In genomic region chr10:102132193-102132562, GRCh38 we compare ENCODE assay signal across 8 cellular contexts. TPM values are rescaled to one million over a fixed set of nuclear protein-coding genes. Genes with fewer than 3 reads are reported as not detected.
DNase-seq lines count a peak whose midpoint lies in the region; ATAC-seq and TF ChIP-seq lines count a peak whose summit lies in the region.

No MANE protein-coding gene starts in this region.

- no peaks in the 10 kb centered on the region for H3K9me3 Mint-ChIP-seq in nephron

- H3K9me3 ChIP-seq in BE2C (no peaks in the 10 kb centered on the region), Loucy (ENCODE audit: insufficient read depth, low read depth, low read length) (no peaks in the 10 kb centered on the region), ectodermal cell (ENCODE audit: control insufficient read depth, low read length) (no peaks in the 10 kb centered on the region)

- TF ChIP-seq CTCF in BE2C (IDR thresholded peaks at IDR 0.05; ENCODE audit: low read depth, low read length), result no peak
- TF ChIP-seq CTCF in Loucy (conservative IDR thresholded peaks at IDR 0.05; ENCODE audit: low read length), result no peak
- no peak for TF ChIP-seq CTCF in nephron (IDR thresholded peaks at IDR 0.05; ENCODE audit: unreplicated experiment in 3 of 3)

- H3K4me1 ChIP-seq in BE2C, result peaks cover 3% of the 10 kb centered on the region; the same call in 1 of the 2 replicates
- peaks cover 30% of the 10 kb centered on the region for H3K4me1 ChIP-seq in Loucy (ENCODE audit: insufficient read depth, low read length, poor library complexity, severe bottlenecking)
- peaks cover 17% of the 10 kb centered on the region for H3K4me1 ChIP-seq in ectodermal cell (ENCODE audit: control insufficient read depth, insufficient read depth, low read length)

- no peaks in the 10 kb centered on the region for H3K27me3 ChIP-seq in BE2C
- no peaks in the 10 kb centered on the region for H3K27me3 ChIP-seq in Loucy (ENCODE audit: insufficient read depth, low read length, poor library complexity, severe bottlenecking)
- no peaks in the 10 kb centered on the region for H3K27me3 ChIP-seq in ectodermal cell (ENCODE audit: control insufficient read depth, insufficient read depth, low read length, poor library complexity, severe bottlenecking)

- H3K27me3 Mint-ChIP-seq in nephron (ENCODE audit: low read depth), result peaks cover 3% of the 10 kb centered on the region

- H3K9me2 ChIP-seq in Loucy (replicated peaks; ENCODE audit: low read depth, low read length), result no peaks in the 10 kb centered on the region

- peaks cover 39% of the 10 kb centered on the region for H4K20me1 ChIP-seq in Loucy (ENCODE audit: insufficient read depth, low read length, poor library complexity, severe bottlenecking)

- ATAC-seq in HG02840 (IDR thresholded peaks at IDR 0.05; ENCODE audit: low FRiP score, unreplicated experiment) (no peak), GM18873 (IDR thresholded peaks at IDR 0.05; ENCODE audit: low FRiP score, unreplicated experiment) (no peak)

- peak overlapping the region; percentile 83 for H3K9ac ChIP-seq in Loucy (ENCODE audit: low read depth, low read length, poor library complexity, severe bottlenecking)

- H3K4me3 ChIP-seq in BE2C (ENCODE audit: low read depth, low read length) (peak overlapping the region; percentile 97), Loucy (ENCODE audit: low read length, poor library complexity, severe bottlenecking) (peak overlapping the region; percentile 94), ectodermal cell (ENCODE audit: insufficient read depth, low read depth, low read length) (peak overlapping the region; percentile 94)

- H3K4me1 Mint-ChIP-seq in nephron, result peaks cover 39% of the 10 kb centered on the region

- peaks cover 43% of the 10 kb centered on the region for H3K79me2 ChIP-seq in Loucy (ENCODE audit: insufficient read depth, low read length)

- DNase-seq in BE2C (no peak), AG08396 (ENCODE audit: low spot score) (no peak), MV-4-11 (lab: John Stamatoyannopoulos, UW) (no peak)

- peaks cover 3% of the 10 kb centered on the region for H3K36me3 Mint-ChIP-seq in nephron (ENCODE audit: low read depth)

- WGBS in ectodermal cell, 2 experiments, result 39 to 45% methylated on average over 8 of the region's 8 CpGs

- H3K4me3 Mint-ChIP-seq in nephron, result peak overlapping the region; percentile 93 to 98 (median 96)

- H2AFZ ChIP-seq in Loucy (ENCODE audit: low read length), result peak overlapping the region; percentile 91

- peaks cover 33% of the 10 kb centered on the region for H3K36me3 ChIP-seq in BE2C
- no peaks in the 10 kb centered on the region for H3K36me3 ChIP-seq in Loucy (ENCODE audit: insufficient read depth, low read length)
- H3K36me3 ChIP-seq in ectodermal cell (ENCODE audit: control insufficient read depth, insufficient read depth, low read length), result no peaks in the 10 kb centered on the region

- no peak overlapping the region for H3K27ac ChIP-seq in ectodermal cell (ENCODE audit: insufficient read depth, low read depth, low read length, poor library complexity, severe bottlenecking)

- H3K27ac Mint-ChIP-seq in nephron, result peak overlapping the region; percentile 93 to 97 (median 96)

- peak overlapping the region; percentile 71 for H3K4me2 ChIP-seq in Loucy (ENCODE audit: low read depth, low read length, poor library complexity, severe bottlenecking)

- H3F3A ChIP-seq in Loucy (ENCODE audit: low read depth), result no peaks in the 10 kb centered on the region

RNA-seq across cellular contexts. Expression of gene PPRC1, which starts 0.7 kb away (rescaled TPM):
- polyA plus RNA-seq in BE2C (2012; ENCODE audit: insufficient read depth, insufficient read length, low read depth), result 132 TPM
- 43.4 TPM for polyA plus RNA-seq in ectodermal cell (2013, experiment 1 of 4)
- polyA plus RNA-seq in ectodermal cell (2013, experiment 2 of 4), result 49.1 TPM
- 31.6 TPM for polyA plus RNA-seq in ectodermal cell (2013, experiment 3 of 4)
- polyA plus RNA-seq in ectodermal cell (2013, experiment 4 of 4), result 33.1 TPM

RNA-seq across cellular contexts. Expression of gene LDB1, which starts 12.0 kb away (rescaled TPM):
- polyA plus RNA-seq in BE2C (2012; ENCODE audit: insufficient read depth, insufficient read length, low read depth), result 259 TPM
- 153 TPM for polyA plus RNA-seq in ectodermal cell (2013, experiment 1 of 4)
- polyA plus RNA-seq in ectodermal cell (2013, experiment 2 of 4), result 154 TPM
- polyA plus RNA-seq in ectodermal cell (2013, experiment 3 of 4), result 123 TPM
- 130 TPM for polyA plus RNA-seq in ectodermal cell (2013, experiment 4 of 4)

RNA-seq across cellular contexts. Expression of gene NOLC1, which starts 20.0 kb away (rescaled TPM):
- 250 TPM for polyA plus RNA-seq in BE2C (2012; ENCODE audit: insufficient read depth, insufficient read length, low read depth)
- polyA plus RNA-seq in ectodermal cell (2013, experiment 1 of 4), result 129 TPM
- 131 TPM for polyA plus RNA-seq in ectodermal cell (2013, experiment 2 of 4)
- 88.1 TPM for polyA plus RNA-seq in ectodermal cell (2013, experiment 3 of 4)
- polyA plus RNA-seq in ectodermal cell (2013, experiment 4 of 4), result 98.9 TPM
